In the genomic region with DNA sequence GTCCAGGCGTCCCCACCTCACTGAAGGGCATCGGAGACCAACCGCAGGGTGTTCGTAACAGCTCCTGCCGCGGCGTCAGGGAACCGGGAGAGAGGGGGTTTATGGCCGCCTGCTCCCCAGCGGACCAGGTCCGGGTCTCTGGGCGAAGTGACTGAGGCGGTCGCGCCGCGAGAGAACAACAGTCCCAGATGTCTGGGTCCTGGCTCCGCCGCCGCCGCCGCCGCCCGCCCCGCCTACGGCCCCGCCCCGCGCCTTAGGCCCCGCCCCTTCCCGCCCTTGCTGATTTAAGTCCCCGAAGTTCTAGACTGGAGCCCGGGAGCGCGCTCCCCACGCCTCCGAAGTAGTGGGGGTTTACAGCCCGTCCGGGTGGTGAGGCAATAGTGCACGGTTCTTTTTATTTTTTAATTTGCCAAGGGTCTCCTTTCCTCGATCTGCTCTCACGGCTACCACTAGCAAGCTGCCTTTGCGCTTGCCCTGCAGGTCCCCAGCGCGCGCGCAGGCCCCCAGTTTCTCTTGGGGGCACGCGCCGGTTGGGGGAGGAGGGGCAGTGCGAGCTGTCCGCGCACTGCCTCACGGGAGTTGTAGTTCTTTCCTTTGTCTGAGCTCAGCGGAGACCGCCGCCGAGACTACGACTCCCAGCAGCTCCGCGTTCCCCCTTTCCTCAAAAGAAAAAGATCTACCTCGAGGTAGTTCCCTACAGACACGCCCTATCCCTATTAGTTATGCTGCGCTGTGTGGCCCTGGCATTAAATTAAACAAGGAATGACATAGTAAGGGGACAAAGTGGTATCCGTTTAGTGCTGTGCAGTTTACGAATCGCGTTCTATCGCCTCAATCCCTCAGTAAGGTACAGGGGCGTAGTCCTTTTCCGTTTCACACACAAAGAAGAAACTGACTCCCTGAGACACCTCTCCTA, we compare ENCODE assay signal across 8 cellular contexts. TPM values are rescaled to one million over a fixed set of nuclear protein-coding genes. Genes with fewer than 3 reads are reported as not detected.
DNase-seq lines count a peak whose midpoint lies in the region; ATAC-seq and TF ChIP-seq lines count a peak whose summit lies in the region.

A gene (minus strand): TSS at position 190 of the 916 bp plus-strand sequence. CDS start 272 bp downstream, outside the sequence.

- ATAC-seq in GM21737 (IDR thresholded peaks at IDR 0.05; ENCODE audit: unreplicated experiment) = peak; percentile 92

- H3K36me3 ChIP-seq in esophagus muscularis mucosa (no peaks in the 10 kb centered on the region), muscle layer of colon (ENCODE audit: insufficient read depth, low read length) (no peaks in the 10 kb centered on the region)

- DNase-seq in DMS79 (lab: John Stamatoyannopoulos, UW) (peak; percentile 98), KG1 (lab: John Stamatoyannopoulos, UW) (peak; percentile 99), esophagus muscularis mucosa (ENCODE audit: extremely low spot score) (peak; percentile 98)
- DNase-seq in activated T-cell treated with anti-CD3 and anti-CD28 coated beads, Interleukin-2, amount 50 U/mL, for 48 hours = peak; percentile 93 to 94
- DNase-seq in stimulated activated CD8-positive, alpha-beta memory T cell treated with anti-CD3 and anti-CD28 coated beads, Interleukin-7, amount 100 ng/mL, for 1 hour (ENCODE audit: low read depth in 2 of 2) = peak; percentile 77 to 85

- peaks cover 4 to 14% (median 7%) of the 10 kb centered on the region in 4 donors for H3K4me1 ChIP-seq in esophagus muscularis mucosa
- no peaks in the 10 kb centered on the region for H3K4me1 ChIP-seq in muscle layer of colon (ENCODE audit: insufficient read depth, low read length)

- peak within 1 kb of the TSS; percentile 53 for H3K9ac ChIP-seq in muscle layer of colon (ENCODE audit: low read length)

- H3K4me3 ChIP-seq in esophagus muscularis mucosa (peak within 1 kb of the TSS; percentile 81 to 95 (median 88)), muscle layer of colon (ENCODE audit: low read depth in 1 of 2, low read length in 2 of 2) (peak within 1 kb of the TSS; percentile 72 to 75)

- intact Hi-C loops in esophagus muscularis mucosa (cut with DNase I) = loop anchor here (10.0 kb wide), 1 partner anchor 346 kb away; a partner anchor contains a TSS

- H3K27me3 ChIP-seq in esophagus muscularis mucosa (no peaks in the 10 kb centered on the region), muscle layer of colon (ENCODE audit: control insufficient read depth in 1 of 2, insufficient read depth in 2 of 2, low read length in 2 of 2) (no peaks in the 10 kb centered on the region)

- TF ChIP-seq CTCF in esophagus muscularis mucosa (IDR thresholded peaks at IDR 0.05) = no peak

- peak; percentile 24 for TF ChIP-seq POLR2A in esophagus muscularis mucosa (IDR thresholded peaks at IDR 0.05; ENCODE audit: low read depth)

- peak within 1 kb of the TSS; percentile 89 to 95 (median 91) for H3K27ac ChIP-seq in esophagus muscularis mucosa (replicated peaks in 1 of 4)
- peak within 1 kb of the TSS; percentile 84 for H3K27ac ChIP-seq in muscle layer of colon (ENCODE audit: low read depth, low read length)

- under 1% methylated on average over 43 of the region's 71 CpGs for WGBS in esophagus muscularis mucosa

- H3K9me3 ChIP-seq in esophagus muscularis mucosa = no peaks in the 10 kb centered on the region
- no peaks in the 10 kb centered on the region for H3K9me3 ChIP-seq in muscle layer of colon (ENCODE audit: low read length)

- TF ChIP-seq EP300 in esophagus muscularis mucosa (IDR thresholded peaks at IDR 0.05) = no peak

TF ChIP-seq in PFSK-1, 5 proteins besides CTCF, POLR2A, EP300 and RAD21:
- TF ChIP-seq POLR2AphosphoS5 (IDR thresholded peaks at IDR 0.05; ENCODE audit: low read depth, low read length) = peak; percentile 88
- no peak; the same call in 1 of the 2 replicates for TF ChIP-seq TAF1 (IDR thresholded peaks at IDR 0.05; ENCODE audit: borderline replicate concordance, insufficient read depth, low read length)
- TF ChIP-seq, protein P1, sequence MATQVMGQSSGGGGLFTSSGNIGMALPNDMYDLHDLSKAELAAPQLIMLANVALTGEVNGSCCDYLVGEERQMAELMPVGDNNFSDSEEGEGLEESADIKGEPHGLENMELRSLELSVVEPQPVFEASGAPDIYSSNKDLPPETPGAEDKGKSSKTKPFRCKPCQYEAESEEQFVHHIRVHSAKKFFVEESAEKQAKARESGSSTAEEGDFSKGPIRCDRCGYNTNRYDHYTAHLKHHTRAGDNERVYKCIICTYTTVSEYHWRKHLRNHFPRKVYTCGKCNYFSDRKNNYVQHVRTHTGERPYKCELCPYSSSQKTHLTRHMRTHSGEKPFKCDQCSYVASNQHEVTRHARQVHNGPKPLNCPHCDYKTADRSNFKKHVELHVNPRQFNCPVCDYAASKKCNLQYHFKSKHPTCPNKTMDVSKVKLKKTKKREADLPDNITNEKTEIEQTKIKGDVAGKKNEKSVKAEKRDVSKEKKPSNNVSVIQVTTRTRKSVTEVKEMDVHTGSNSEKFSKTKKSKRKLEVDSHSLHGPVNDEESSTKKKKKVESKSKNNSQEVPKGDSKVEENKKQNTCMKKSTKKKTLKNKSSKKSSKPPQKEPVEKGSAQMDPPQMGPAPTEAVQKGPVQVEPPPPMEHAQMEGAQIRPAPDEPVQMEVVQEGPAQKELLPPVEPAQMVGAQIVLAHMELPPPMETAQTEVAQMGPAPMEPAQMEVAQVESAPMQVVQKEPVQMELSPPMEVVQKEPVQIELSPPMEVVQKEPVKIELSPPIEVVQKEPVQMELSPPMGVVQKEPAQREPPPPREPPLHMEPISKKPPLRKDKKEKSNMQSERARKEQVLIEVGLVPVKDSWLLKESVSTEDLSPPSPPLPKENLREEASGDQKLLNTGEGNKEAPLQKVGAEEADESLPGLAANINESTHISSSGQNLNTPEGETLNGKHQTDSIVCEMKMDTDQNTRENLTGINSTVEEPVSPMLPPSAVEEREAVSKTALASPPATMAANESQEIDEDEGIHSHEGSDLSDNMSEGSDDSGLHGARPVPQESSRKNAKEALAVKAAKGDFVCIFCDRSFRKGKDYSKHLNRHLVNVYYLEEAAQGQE (IDR thresholded peaks at IDR 0.05; ENCODE audit: insufficient read depth in 1 of 2, low read depth in 2 of 2, low read length in 2 of 2) = no peak
- TF ChIP-seq SIN3A (IDR thresholded peaks at IDR 0.05; ENCODE audit: borderline replicate concordance, insufficient read depth, low read length) = peak; percentile 10; the same call in 1 of the 2 replicates
- TF ChIP-seq FOXP2 (optimal IDR thresholded peaks at IDR 0.05; ENCODE audit: borderline replicate concordance, extremely low read depth, extremely low read length, insufficient read depth) = peak; percentile 57

RNA-seq across cellular contexts. Expression of the gene that starts here (rescaled TPM):
- 3.9 TPM for polyA plus RNA-seq in PFSK-1 (2012; ENCODE audit: insufficient read length, low read depth)
- 1 to 10 TPM; 2.5 to 6.4 (median 5.8) TPM for total RNA-seq in esophagus muscularis mucosa

Comparison
In these comparisons a context has a peak if more than half of its experiments do, and no peak if none do; other contexts are left out.
1. Peak in every context shown above with its lines: DNase-seq, ATAC-seq, H3K4me3 ChIP-seq and H3K27ac ChIP-seq.